Comparison of ENCODE assay signal across 8 cellular contexts in the genomic region with DNA sequence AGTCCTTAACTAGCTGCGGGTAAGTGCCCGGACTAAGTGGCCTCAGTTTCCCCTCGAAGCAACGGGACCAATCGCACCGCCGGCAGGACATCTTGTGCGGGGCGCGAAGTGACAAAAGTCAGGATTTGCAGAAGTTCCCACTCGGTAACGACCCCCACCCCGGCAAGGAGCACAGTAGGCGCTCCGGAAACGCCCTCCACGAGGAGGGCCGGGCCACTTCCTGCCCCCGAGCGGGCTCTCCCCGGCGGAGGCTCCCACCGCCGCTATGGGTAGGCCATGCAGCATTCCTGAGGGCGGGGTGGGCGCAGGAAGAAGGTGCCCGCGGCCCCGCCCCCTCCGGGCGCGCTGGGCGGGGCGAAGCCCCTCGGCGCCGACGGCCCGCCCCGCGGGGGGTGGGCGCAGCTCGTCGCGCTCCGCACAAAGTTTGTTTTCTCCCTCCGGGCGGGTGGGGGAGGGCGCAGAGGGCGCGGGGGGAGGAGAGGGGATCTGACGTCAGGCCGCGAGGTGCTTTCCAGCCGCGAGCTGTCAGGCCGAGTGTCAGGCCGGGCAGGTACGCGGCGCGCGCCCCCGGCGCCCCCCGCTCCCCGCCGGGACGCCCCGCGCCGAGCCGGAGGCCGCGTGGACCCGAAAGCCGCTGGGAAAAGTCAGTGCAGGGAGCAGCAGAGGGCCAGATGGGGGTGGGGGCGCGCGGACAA. TPM values are rescaled to one million over a fixed set of nuclear protein-coding genes. Genes with fewer than 3 reads are reported as not detected.
DNase-seq lines count a peak whose midpoint lies in the region; ATAC-seq and TF ChIP-seq lines count a peak whose summit lies in the region.

TGIF2 (plus strand) TSS at position 495 of the 695 bp plus-strand sequence. CDS start 5,178 bp downstream, outside the sequence.

- H3K4me3 Mint-ChIP-seq in CD8-positive, alpha-beta T cell, result peak within 1 kb of the TSS; percentile 95
- H3K4me3 Mint-ChIP-seq in nephron, result peak within 1 kb of the TSS; percentile 89 to 93 (median 93)
- peak within 1 kb of the TSS; percentile 98 for H3K4me3 Mint-ChIP-seq in stimulated activated naive CD8-positive, alpha-beta T cell treated with anti-CD3 and anti-CD28 coated beads, Interleukin-15, Interleukin-2, amounts not matched to agents 100 ng/mL and 50 ng/mL, for 24 hours

- peak within 1 kb of the TSS; percentile 92 for H3K27ac ChIP-seq in CD8-positive, alpha-beta T cell (ENCODE audit: low read depth, low read length)
- H3K27ac ChIP-seq in fibroblast of lung (ENCODE audit: insufficient read depth, low read length), result peak within 1 kb of the TSS; percentile 46

- H3K36me3 Mint-ChIP-seq in CD8-positive, alpha-beta T cell, result peaks cover 11% of the 10 kb centered on the region
- H3K36me3 Mint-ChIP-seq in nephron (ENCODE audit: low read depth), result peaks cover 5% of the 10 kb centered on the region
- peaks cover 20% of the 10 kb centered on the region for H3K36me3 Mint-ChIP-seq in stimulated activated naive CD8-positive, alpha-beta T cell treated with anti-CD3 and anti-CD28 coated beads, Interleukin-15, Interleukin-2, amounts not matched to agents 100 ng/mL and 50 ng/mL, for 24 hours (ENCODE audit: low read depth)

- CTCF ChIA-PET in CD8-positive, alpha-beta T cell (lab: Charles Lee), result interaction anchor here (0.9 to 2.9 kb wide), 5 partner anchors 12 to 32 kb away, joined by 3 to 13 read pairs (median 4); partner anchors contain the start of gene RAB5IF

- H2AFZ ChIP-seq in fibroblast of lung (ENCODE audit: low read length), result peak within 1 kb of the TSS; percentile 69

- H3K9me3 Mint-ChIP-seq in CD8-positive, alpha-beta T cell, result no peaks in the 10 kb centered on the region
- H3K9me3 Mint-ChIP-seq in nephron, result no peaks in the 10 kb centered on the region
- no peaks in the 10 kb centered on the region for H3K9me3 Mint-ChIP-seq in stimulated activated naive CD8-positive, alpha-beta T cell treated with anti-CD3 and anti-CD28 coated beads, Interleukin-15, Interleukin-2, amounts not matched to agents 100 ng/mL and 50 ng/mL, for 24 hours

- H3K27ac Mint-ChIP-seq in CD8-positive, alpha-beta T cell, result peak within 1 kb of the TSS; percentile 99
- peak within 1 kb of the TSS; percentile 97 to 98 (median 97) for H3K27ac Mint-ChIP-seq in nephron
- peak within 1 kb of the TSS; percentile 98 for H3K27ac Mint-ChIP-seq in stimulated activated naive CD8-positive, alpha-beta T cell treated with anti-CD3 and anti-CD28 coated beads, Interleukin-15, Interleukin-2, amounts not matched to agents 100 ng/mL and 50 ng/mL, for 24 hours

- H3K4me1 Mint-ChIP-seq in CD8-positive, alpha-beta T cell (ENCODE audit: low read depth), result peaks cover 43% of the 10 kb centered on the region
- H3K4me1 Mint-ChIP-seq in nephron, result peaks cover 44% of the 10 kb centered on the region
- H3K4me1 Mint-ChIP-seq in stimulated activated naive CD8-positive, alpha-beta T cell treated with anti-CD3 and anti-CD28 coated beads, Interleukin-15, Interleukin-2, amounts not matched to agents 100 ng/mL and 50 ng/mL, for 24 hours (ENCODE audit: low read depth), result peaks cover 45% of the 10 kb centered on the region

- no peaks in the 10 kb centered on the region for H3K36me3 ChIP-seq in CD8-positive, alpha-beta T cell (ENCODE audit: insufficient read depth, low read length)
- H3K36me3 ChIP-seq in fibroblast of lung (ENCODE audit: control insufficient read depth, insufficient read depth, low read length), result no peaks in the 10 kb centered on the region

- peak; percentile 79 for ATAC-seq in CD8-positive, alpha-beta T cell
- ATAC-seq in GM19395 (IDR thresholded peaks at IDR 0.05; ENCODE audit: unreplicated experiment), result peak; percentile 64

- intact Hi-C loops in CD8-positive, alpha-beta T cell (cut with DNase I, micrococcal nuclease), result loop anchor here (1.0 to 10.0 kb wide), 6 partner anchors 22 to 618 kb away; partner anchors contain the start of genes RAB5IF (in 2 of the 2), DSN1 (in 1 of the 2), NDRG3 (in 1 of the 2) and SCAND1 (in 1 of the 2)

- no peaks in the 10 kb centered on the region for H3K9me3 ChIP-seq in CD8-positive, alpha-beta T cell (ENCODE audit: low read length)
- H3K9me3 ChIP-seq in fibroblast of lung (ENCODE audit: control insufficient read depth, insufficient read depth, low read depth, low read length), result no peaks in the 10 kb centered on the region

- no peaks in the 10 kb centered on the region for H4K20me1 ChIP-seq in fibroblast of lung (ENCODE audit: control insufficient read depth, extremely low read depth, insufficient read depth, low read length)

- H3K79me2 ChIP-seq in fibroblast of lung (ENCODE audit: control insufficient read depth, insufficient read depth, low read length), result peaks cover 3% of the 10 kb centered on the region

- DNase-seq in CD8-positive, alpha-beta T cell, result peak; percentile 84 to 96 (median 90)
- DNase-seq in HK-2 (ENCODE audit: unreplicated experiment) (peak; percentile 96), RPMI8226 (peak; percentile 88), fibroblast of lung (ENCODE audit: low read depth in 2 of 2) (peak; percentile 73 to 85)
- peak; percentile 68 to 85 for DNase-seq in activated T-helper 1 cell treated with anti-CD3 and anti-CD28 coated beads, Interleukin-2, amount 50 U/mL, for 16 hours (ENCODE audit: low read depth in 1 of 2, low spot score in 1 of 2)

- H3K27me3 ChIP-seq in CD8-positive, alpha-beta T cell (ENCODE audit: insufficient read depth, low read length), result no peaks in the 10 kb centered on the region
- H3K27me3 ChIP-seq in fibroblast of lung (ENCODE audit: control insufficient read depth, insufficient read depth, low read length), result no peaks in the 10 kb centered on the region

- H3K9ac ChIP-seq in fibroblast of lung (ENCODE audit: insufficient read depth, low read length), result peak within 1 kb of the TSS; percentile 68

- H3K4me2 ChIP-seq in fibroblast of lung (ENCODE audit: extremely low read depth, insufficient read depth, low read length), result peak within 1 kb of the TSS; percentile 80

- POLR2A ChIA-PET in CD8-positive, alpha-beta T cell (lab: Charles Lee), result interaction anchor here (0.8 to 7.4 kb wide), 18 partner anchors 11 to 802 kb away, joined by 3 to 77 read pairs (median 4); partner anchors contain the start of genes NDRG3, PHF20, RAB5IF and RBL1

- no peaks in the 10 kb centered on the region for H3K27me3 Mint-ChIP-seq in CD8-positive, alpha-beta T cell (ENCODE audit: low read depth)
- H3K27me3 Mint-ChIP-seq in nephron (ENCODE audit: low read depth), result no peaks in the 10 kb centered on the region
- H3K27me3 Mint-ChIP-seq in stimulated activated naive CD8-positive, alpha-beta T cell treated with anti-CD3 and anti-CD28 coated beads, Interleukin-15, Interleukin-2, amounts not matched to agents 100 ng/mL and 50 ng/mL, for 24 hours, result no peaks in the 10 kb centered on the region

- H3K4me1 ChIP-seq in CD8-positive, alpha-beta T cell (ENCODE audit: insufficient read depth, low read length), result peaks cover 41% of the 10 kb centered on the region
- H3K4me1 ChIP-seq in fibroblast of lung (ENCODE audit: control insufficient read depth, extremely low read depth, insufficient read depth, low read length), result peaks cover 8% of the 10 kb centered on the region

- TF ChIP-seq CTCF in CD8-positive, alpha-beta T cell (IDR thresholded peaks at IDR 0.05), result no peak
- TF ChIP-seq CTCF in fibroblast of lung (conservative IDR thresholded peaks at IDR 0.05 in 1 of 2, IDR thresholded peaks at IDR 0.05 in 1 of 2; ENCODE audit: low read depth in 1 of 2, low read length in 2 of 2) (no peak), nephron (IDR thresholded peaks at IDR 0.05; ENCODE audit: unreplicated experiment in 3 of 3) (no peak)

- peak within 1 kb of the TSS; percentile 96 for H3K4me3 ChIP-seq in CD8-positive, alpha-beta T cell (ENCODE audit: low read depth, low read length)
- H3K4me3 ChIP-seq in fibroblast of lung (replicated peaks in 1 of 4; ENCODE audit: control extremely low read depth in 1 of 4, insufficient read depth in 1 of 4, low read depth in 3 of 4, low read length in 4 of 4), result peak within 1 kb of the TSS; percentile 56 to 75 (median 65)

RNA-seq across cellular contexts. Expression of gene TGIF2, which starts in this region (rescaled TPM):
- total RNA-seq in CD8-positive, alpha-beta T cell, result 10 to 100 TPM; 50.4 to 51.1 TPM
- 3.8 and 5.6 TPM in 2 replicates for total RNA-seq in fibroblast of lung
- polyA plus RNA-seq in fibroblast of lung, result 5.9 and 9.9 TPM in 2 replicates
- polyA plus RNA-seq in fibroblast of lung (2012), result 3.6 and 5.7 TPM in 2 replicates
- 8.9 and 9.7 TPM in 2 replicates for polyA minus RNA-seq in fibroblast of lung (ENCODE audit: low replicate concordance)

Comparison
In these comparisons a context has a peak if more than half of its experiments do, and no peak if none do; other contexts are left out.
1. Peak in every context shown above with its lines: DNase-seq, ATAC-seq, H3K4me3 ChIP-seq and H3K27ac ChIP-seq.